ENCODE assay signal across 21 cellular contexts in genomic region chr2:65746919-65747678, GRCh38.
DNase-seq lines count a peak whose midpoint lies in the region; ATAC-seq and TF ChIP-seq lines count a peak whose summit lies in the region.
"Had no signal": no experiment of that assay in that cellular context is flagged by ENCODE, and none has a peak within 500 bp of the region (broad histone marks: within the 10 kb centered on the region; RNA-seq: fewer than 3 reads in every experiment).

No MANE protein-coding gene starts in this region.

- H3K27ac ChIP-seq in SK-N-MC (peak overlapping the region; percentile 100), testis (no peak overlapping the region), left lung (no peak overlapping the region)
- H3K27ac ChIP-seq: body of pancreas had no signal

- H3K4me3 ChIP-seq in SK-N-MC (no peak overlapping the region), fibroblast of mammary gland (ENCODE audit: control insufficient read depth, low read depth, low read length) (no peak overlapping the region), testis (no peak overlapping the region), left lung (no peak overlapping the region)
- H3K4me3 ChIP-seq: body of pancreas, esophagus squamous epithelium, HAP-1, stomach had no signal

- DNase-seq in SK-N-MC (ENCODE audit: low read depth, low spot score) (no peak), fibroblast of mammary gland (ENCODE audit: low read depth) (peak; percentile 37), medulla oblongata (ENCODE audit: extremely low spot score) (peak; percentile 12), testis (peak; percentile 58), left lung (no peak), germinal center (ENCODE audit: low spot score) (no peak)
- DNase-seq: activated CD4-positive, alpha-beta T cell treated with anti-CD3 and anti-CD28 coated beads for 36 hours; activated CD8-positive, alpha-beta memory T cell treated with anti-CD3 and anti-CD28 coated beads, Interleukin-2, amount 50 U/mL, for 48 hours; activated naive CD4-positive, alpha-beta T cell; COR-L47; esophagus squamous epithelium; GDM1; MM.1S; naive thymus-derived CD4-positive, alpha-beta T cell; NCI-H2081; NCI-H526 treated with DMSO at 0.1 percent for 48 hours; PC-3; stomach had no signal

- ATAC-seq in HG03025 (IDR thresholded peaks at IDR 0.05; ENCODE audit: low FRiP score, unreplicated experiment) (no peak), left lung (no peak)
- ATAC-seq: activated CD4-positive, alpha-beta T cell treated with anti-CD3 and anti-CD28 coated beads for 36 hours; body of pancreas; naive thymus-derived CD4-positive, alpha-beta T cell; PC-3 had no signal

- peak overlapping the region; percentile 78 for H3K9ac ChIP-seq in SK-N-MC (ENCODE audit: insufficient read length)

- H3K9me3 ChIP-seq in SK-N-MC (ENCODE audit: low read depth, low read length) (no peaks in the 10 kb centered on the region), testis (no peaks in the 10 kb centered on the region), left lung (peaks cover 0 to 3% of the 10 kb centered on the region in 2 donors)
- H3K9me3 ChIP-seq: body of pancreas, esophagus squamous epithelium, HAP-1, stomach had no signal

- intact Hi-C loops in testis (cut with DNase I; ENCODE audit: low total_unique reads) (no loop called here), left lung (cut with DNase I) (no loop called here)

- 46 to 68% methylated on average over 10 to 11 of the region's 11 CpGs for WGBS in testis, 2 donors

- no peak for TF ChIP-seq CTCF in fibroblast of mammary gland (conservative IDR thresholded peaks at IDR 0.05; ENCODE audit: control insufficient read depth, insufficient read depth, low read depth, low read length)
- TF ChIP-seq CTCF in testis (IDR thresholded peaks at IDR 0.05), result no peak
- TF ChIP-seq CTCF in left lung (IDR thresholded peaks at IDR 0.05), result no peak

- H3K27me3 ChIP-seq in testis (no peaks in the 10 kb centered on the region), left lung (no peaks in the 10 kb centered on the region)
- H3K27me3 ChIP-seq: body of pancreas, esophagus squamous epithelium, stomach had no signal

- no peaks in the 10 kb centered on the region for H3K4me1 ChIP-seq in testis
- no peaks in the 10 kb centered on the region for H3K4me1 ChIP-seq in left lung
- H3K4me1 ChIP-seq: body of pancreas, esophagus squamous epithelium, HAP-1, stomach had no signal

- TF ChIP-seq POLR2A in testis (IDR thresholded peaks at IDR 0.05), result no peak

- H3K36me3 ChIP-seq in SK-N-MC (ENCODE audit: insufficient read depth, low read length), result no peaks in the 10 kb centered on the region
- no peaks in the 10 kb centered on the region for H3K36me3 ChIP-seq in testis (ENCODE audit: low read depth, missing control alignments)
- no peaks in the 10 kb centered on the region for H3K36me3 ChIP-seq in left lung
- H3K36me3 ChIP-seq: esophagus squamous epithelium, HAP-1, stomach had no signal

Comparison
In these comparisons a context has a peak if more than half of its experiments do, and no peak if none do; other contexts are left out.
1. DNase-seq: peak in fibroblast of mammary gland (single experiment), medulla oblongata (single experiment) and testis (single experiment); none in SK-N-MC (single experiment), left lung (0 of 2) and germinal center (single experiment).